Comparison of ENCODE assay signal across 19 cellular contexts in the genomic region with DNA sequence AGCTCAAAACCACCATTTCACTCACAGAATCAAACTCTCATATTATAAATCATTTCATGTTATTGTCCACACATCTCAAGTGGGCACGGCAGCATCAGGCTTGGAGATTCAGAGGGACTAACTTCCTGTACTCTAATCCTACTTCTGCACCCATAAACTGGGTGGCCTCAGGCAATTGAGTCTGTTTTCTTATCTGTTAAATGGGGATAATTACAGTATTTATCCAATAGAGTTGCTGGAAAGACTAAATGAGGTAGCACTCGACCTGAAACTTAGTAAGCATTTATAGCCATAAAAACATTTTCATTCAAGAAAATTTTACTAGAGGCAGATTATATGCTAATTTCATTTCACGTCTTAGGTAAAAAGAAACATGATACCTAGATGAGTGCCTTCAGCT. TPM values are rescaled to one million over a fixed set of nuclear protein-coding genes. Genes with fewer than 3 reads are reported as not detected.
"Had no signal": no experiment of that assay in that cellular context is flagged by ENCODE, and none has a peak within 500 bp of the region (broad histone marks: within the 10 kb centered on the region; RNA-seq: fewer than 3 reads in every experiment).

No MANE protein-coding gene starts in this region.

- H3K27ac ChIP-seq: dorsolateral prefrontal cortex, ovary, skin epidermis, stomach had no signal

- H3K36me3 ChIP-seq: ovary had no signal

- H3K4me3 ChIP-seq: dorsolateral prefrontal cortex, heart left ventricle, ovary, skin epidermis, stomach had no signal

- ATAC-seq: heart left ventricle; naive thymus-derived CD4-positive, alpha-beta T cell; sciatic nerve had no signal

- DNase-seq: cortex of kidney; dorsolateral prefrontal cortex; effector CD8-positive, alpha-beta T cell; foreskin melanocyte; heart left ventricle; hippocampal formation; naive thymus-derived CD4-positive, alpha-beta T cell; ovary; stimulated activated naive CD4-positive, alpha-beta T cell; stomach; trophoblast cell had no signal

- H3K9me3 ChIP-seq: heart left ventricle, ovary, stomach had no signal

- H3K27me3 ChIP-seq: dorsolateral prefrontal cortex, heart left ventricle, ovary, stomach had no signal

RNA-seq across cellular contexts. Expression of gene PTTG2, which starts 56.3 kb away (rescaled TPM):
- total RNA-seq: glomerular endothelial cell, kidney epithelial cell, lung microvascular endothelial cell, mesenteric fat pad, neural crest cell, progenitor cell of endocrine pancreas had no signal
- polyA plus RNA-seq: stomach had no signal
